ENCODE assay signal across 9 cellular contexts in the genomic region with DNA sequence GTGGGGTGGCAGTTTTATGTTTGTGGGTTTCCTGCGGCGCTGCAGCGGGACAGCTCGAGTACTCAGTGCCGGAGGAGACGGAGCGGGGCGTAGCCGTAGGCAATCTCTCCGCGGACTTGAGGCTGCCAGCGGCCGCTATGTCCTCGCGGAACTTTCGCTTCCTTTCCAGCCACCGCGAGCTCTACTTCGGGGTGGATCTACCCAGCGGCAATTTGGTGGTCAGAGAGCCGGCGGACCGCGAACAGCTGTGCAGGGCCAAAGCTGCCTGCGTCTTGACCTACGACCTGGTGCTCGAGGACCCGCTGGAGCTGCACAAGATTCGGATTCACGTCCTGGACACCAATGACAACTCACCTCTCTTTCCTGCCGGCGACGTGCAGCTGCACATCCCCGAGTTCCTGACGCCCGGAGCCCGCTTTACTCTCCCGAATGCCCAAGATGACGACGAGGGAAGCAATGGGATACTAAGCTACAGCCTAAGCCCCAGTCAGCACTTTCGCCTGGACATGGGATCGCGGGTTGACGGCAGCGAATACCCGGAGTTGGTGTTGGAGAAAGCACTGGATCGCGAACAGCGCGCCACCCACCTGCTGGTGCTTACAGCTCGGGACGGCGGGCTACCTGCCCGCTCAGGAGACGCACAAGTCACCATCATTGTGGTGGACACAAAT. TPM values are rescaled to one million over a fixed set of nuclear protein-coding genes. Genes with fewer than 3 reads are reported as not detected.
A peak's percentile ranks its signal among the peaks of the same experiment; 100 is the strongest.
DNase-seq lines count a peak whose midpoint lies in the region; ATAC-seq and TF ChIP-seq lines count a peak whose summit lies in the region.
"Had no signal": no experiment of that assay in that cellular context is flagged by ENCODE, and none has a peak within 500 bp of the region (broad histone marks: within the 10 kb centered on the region; RNA-seq: fewer than 3 reads in every experiment).

No MANE protein-coding gene starts in this region.

- H3K4me1 ChIP-seq in heart right ventricle, result peaks cover 0 to 20% (median 15%) of the 10 kb centered on the region in 9 donors

- no peaks in the 10 kb centered on the region for H3K36me3 Mint-ChIP-seq in T-helper 17 cell (ENCODE audit: low read depth)

- no peak overlapping the region for H3K27ac Mint-ChIP-seq in T-helper 17 cell

- no peak overlapping the region for H3K27ac ChIP-seq in heart right ventricle

- H3K27me3 Mint-ChIP-seq in T-helper 17 cell, result peaks cover 32% of the 10 kb centered on the region

- no peak for TF ChIP-seq CTCF in heart right ventricle (IDR thresholded peaks at IDR 0.05)

- H3K9me3 ChIP-seq in T-helper 17 cell (ENCODE audit: control insufficient read depth, low read length, poor library complexity, severe bottlenecking), result no peaks in the 10 kb centered on the region
- peaks cover 0 to 6% (median 0%) of the 10 kb centered on the region in 11 donors for H3K9me3 ChIP-seq in heart right ventricle

- intact Hi-C loops in heart right ventricle (cut with DNase I), result loop anchor here in 1 of 10 donors (5.0 kb wide), 1 partner anchor 115 kb away; no protein-coding TSS in a partner anchor

- DNase-seq in GM03348 (ENCODE audit: low spot score) (peak; percentile 16), T-helper 17 cell (no peak), heart right ventricle (peak in 1 of 2 donors; percentile 24), putamen (ENCODE audit: low spot score) (peak; percentile 3), NCI-H345 treated with DMSO at 0.1 percent for 48 hours (lab: John Stamatoyannopoulos, UW; ENCODE audit: unreplicated experiment) (no peak)
- DNase-seq in stimulated activated CD8-positive, alpha-beta memory T cell treated with anti-CD3 and anti-CD28 coated beads, Interleukin-4, amount 100 ng/mL, for 48 hours, result no peak
- no peak for DNase-seq in stimulated activated CD4-positive, alpha-beta T cell treated with anti-CD3 and anti-CD28 coated beads, Interleukin-2, amount 100 ng/mL, for 48 hours

- 4% methylated on average over 55 of the region's 55 CpGs for WGBS in heart right ventricle, 2 donors

- H3K36me3 ChIP-seq in heart right ventricle, result no peaks in the 10 kb centered on the region

- peaks cover 2% of the 10 kb centered on the region for H3K4me1 Mint-ChIP-seq in T-helper 17 cell

- peak overlapping the region; percentile 16 to 57 (median 50) for H3K4me3 ChIP-seq in heart right ventricle
- H3K4me3 ChIP-seq: K562 had no signal

- peaks cover 0 to 90% (median 70%) of the 10 kb centered on the region in 7 donors for H3K27me3 ChIP-seq in heart right ventricle

- H3K4me3 Mint-ChIP-seq in T-helper 17 cell, result peak overlapping the region; percentile 81

- ATAC-seq in T-helper 17 cell, result peak; percentile 24
- ATAC-seq in heart right ventricle, result peak; percentile 42 to 65 (median 52)
- ATAC-seq in HG03460 (IDR thresholded peaks at IDR 0.05; ENCODE audit: unreplicated experiment), result no peak

RNA-seq across cellular contexts. Expression of gene PCDHAC1, which starts 0.9 kb away (rescaled TPM):
- total RNA-seq in T-helper 17 cell (not detected), heart right ventricle (under 1 TPM in 6 of 10 donors, not detected in 4; 0.05 to 0.18 (median 0.09) TPM)
- polyA plus RNA-seq in heart right ventricle, result not detected
- total RNA-seq: K562 had no signal
- polyA plus RNA-seq: K562 had no signal

RNA-seq across cellular contexts. Expression of gene PCDHAC2, which starts 39.2 kb away (rescaled TPM):
- not detected for total RNA-seq in T-helper 17 cell
- total RNA-seq in heart right ventricle, result 1 to 10 TPM in 2 of 10 donors, under 1 TPM in 7, not detected in 1; 0.12 to 1.6 (median 0.34) TPM
- under 1 TPM in 1 of 2 donors, not detected in 1; 0.04 TPM for polyA plus RNA-seq in heart right ventricle
- total RNA-seq: K562 had no signal

RNA-seq across cellular contexts. Expression of gene PCDHA13, which starts 45.1 kb away (rescaled TPM):
- not detected for total RNA-seq in T-helper 17 cell
- total RNA-seq in heart right ventricle, result not detected
- not detected for polyA plus RNA-seq in heart right ventricle
- total RNA-seq: K562 had no signal
- polyA plus RNA-seq: K562 had no signal

RNA-seq across cellular contexts. Expression of gene PCDHA12, which starts 51.9 kb away (rescaled TPM):
- total RNA-seq in T-helper 17 cell, result not detected
- under 1 TPM in 1 of 10 donors, not detected in 9; 0.11 TPM for total RNA-seq in heart right ventricle
- under 1 TPM in 1 of 2 donors, not detected in 1; 0.01 TPM for polyA plus RNA-seq in heart right ventricle
- total RNA-seq: K562 had no signal
- polyA plus RNA-seq: K562 had no signal

RNA-seq across cellular contexts. Expression of gene PCDHA11, which starts 58.3 kb away (rescaled TPM):
- total RNA-seq in T-helper 17 cell (not detected), heart right ventricle (under 1 TPM in 1 of 10 donors, not detected in 9; 0.07 TPM)
- polyA plus RNA-seq in heart right ventricle, result not detected
- total RNA-seq: K562 had no signal
- polyA plus RNA-seq: K562 had no signal

Comparison
In these comparisons a context has a peak if more than half of its experiments do, and no peak if none do; other contexts are left out.
1. DNase-seq: peak in GM03348 (single experiment) and putamen (single experiment); none in T-helper 17 cell (0 of 3), NCI-H345 treated with DMSO at 0.1 percent for 48 hours (single experiment), stimulated activated CD8-positive, alpha-beta memory T cell treated with anti-CD3 and anti-CD28 coated beads, Interleukin-4, amount 100 ng/mL, for 48 hours (single experiment) and stimulated activated CD4-positive, alpha-beta T cell treated with anti-CD3 and anti-CD28 coated beads, Interleukin-2, amount 100 ng/mL, for 48 hours (0 of 2).